In the genomic region with DNA sequence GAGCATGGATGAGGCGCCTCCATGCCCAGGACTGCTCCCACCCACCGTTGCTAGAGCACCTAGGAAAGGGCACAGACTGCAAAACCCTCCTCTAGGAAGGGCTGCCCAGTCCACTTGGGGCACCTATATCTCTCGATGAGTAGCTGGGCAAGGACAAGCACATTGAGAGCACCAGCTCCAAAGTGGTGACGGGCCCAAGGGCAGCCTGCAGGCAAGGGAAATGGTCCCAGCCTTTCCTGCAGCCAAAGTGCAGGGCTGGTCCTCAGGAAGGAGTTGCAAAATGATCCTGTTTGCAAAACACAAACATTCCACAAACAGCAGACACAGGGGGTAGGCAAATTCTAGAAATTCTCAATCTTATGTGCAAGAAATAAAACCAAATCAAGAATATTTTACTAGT, we compare ENCODE assay signal across 8 cellular contexts. TPM values are rescaled to one million over a fixed set of nuclear protein-coding genes. Genes with fewer than 3 reads are reported as not detected.
DNase-seq lines count a peak whose midpoint lies in the region; ATAC-seq, FAIRE-seq and TF ChIP-seq lines count a peak whose summit lies in the region.
"Not testable (repeated sequence)": the region's sequence is repeated elsewhere in the genome, so short reads cannot be mapped to it uniquely, and the experiment has no call there.

No MANE protein-coding gene starts in this region.

- CTCF ChIA-PET in HepG2 (lab: Yijun Ruan, JAX; ENCODE audit: low intra/inter-chr PET ratio, low total read pairs): not testable (repeated sequence)

- H3K4me3 Mint-ChIP-seq in glutamatergic neuron (ENCODE audit: unreplicated experiment): peak overlapping the region; percentile 1

- not testable (repeated sequence) for H4K91ac ChIP-seq in trophoblast cell (ENCODE audit: low read depth, low read length)

- in situ Hi-C loops in HepG2 (cut with HindIII; ENCODE audit: extremely low pct_ligation_motif_present, low pct_unique_long_range_greater_than_20kb): loop anchor here (10.0 kb wide), 1 partner anchor 157 kb away; no protein-coding TSS in a partner anchor

- not testable (repeated sequence) for TF ChIP-seq RAD21 in HepG2 (CRISPR knock-in tag; IDR thresholded peaks at IDR 0.05)

- H4K12ac ChIP-seq in trophoblast cell (ENCODE audit: low read depth, low read length): not testable (repeated sequence)

- not testable (repeated sequence) for H3K9me3 ChIP-seq in BLaER1 treated with 17β-estradiol and CSF1 and Interleukin-3, amounts not matched to agents 10 nM and 100 nM (replicated peaks in 1 of 11); OCI-LY1 (ENCODE audit: low read length); adipocyte (ENCODE audit: control insufficient read depth, low read length); HepG2 (ENCODE audit: low read length); trophoblast cell (ENCODE audit: insufficient read depth, low read depth, low read length); subcutaneous abdominal adipose tissue (ENCODE audit: control insufficient read depth in 5 of 5, low read length in 5 of 5)

- peaks cover 16 to 91% (median 80%) of the 10 kb centered on the region in 10 experiments for H3K4me1 ChIP-seq in BLaER1 treated with 17β-estradiol and CSF1 and Interleukin-3, amounts not matched to agents 10 nM and 100 nM
- H3K4me1 ChIP-seq in OCI-LY1 (ENCODE audit: insufficient read depth, low read length, severe bottlenecking) (peaks cover 94% of the 10 kb centered on the region), adipocyte (ENCODE audit: control insufficient read depth, insufficient read depth, low read length) (peaks cover 27% of the 10 kb centered on the region), HepG2 (ENCODE audit: insufficient read depth, low read length) (peaks cover 58% of the 10 kb centered on the region), trophoblast cell (ENCODE audit: control insufficient read depth in 1 of 2, insufficient read depth in 2 of 2, low read length in 2 of 2) (peaks cover 0 to 10% of the 10 kb centered on the region in 2 experiments), subcutaneous abdominal adipose tissue (ENCODE audit: control insufficient read depth in 5 of 5, insufficient read depth in 5 of 5, low read length in 5 of 5) (peaks cover 6 to 55% (median 53%) of the 10 kb centered on the region in 5 donors)

- H2AFZ ChIP-seq in OCI-LY1 (ENCODE audit: low read length); HepG2 (ENCODE audit: low read length); trophoblast cell (ENCODE audit: insufficient read depth, low read length, poor library complexity): not testable (repeated sequence)

- H3K27ac Mint-ChIP-seq in glutamatergic neuron (ENCODE audit: unreplicated experiment): not testable (repeated sequence)

- not testable (repeated sequence) for H3K9ac ChIP-seq in BLaER1 treated with 17β-estradiol and CSF1 and Interleukin-3, amounts not matched to agents 10 nM and 100 nM; OCI-LY1 (ENCODE audit: low read length); adipocyte (ENCODE audit: low read length); HepG2 (ENCODE audit: insufficient read depth, low read depth, low read length); trophoblast cell (ENCODE audit: low read length); subcutaneous abdominal adipose tissue (ENCODE audit: low read length in 5 of 5)

- not testable (repeated sequence) for H3K4ac ChIP-seq in trophoblast cell (ENCODE audit: low read depth, low read length)

- 70% methylated on average over 3 of the region's 4 CpGs for WGBS in HepG2 (ENCODE audit: low lambda C conversion rate)
- WGBS in trophoblast cell (ENCODE audit: extremely low coverage, insufficient coverage, insufficient read length): no CpG with 5 or more reads among the region's 4 CpGs

- peak; percentile 57 for FAIRE-seq in HepG2 (lab: Jason Lieb, UNC)

- TF ChIP-seq EP300 in HepG2 (IDR thresholded peaks at IDR 0.05; ENCODE audit: low read depth in 2 of 2, low read length in 2 of 2); HepG2 (CRISPR knock-in tag; IDR thresholded peaks at IDR 0.05; ENCODE audit: borderline replicate concordance): not testable (repeated sequence)

- not testable (repeated sequence) for H3K14ac ChIP-seq in trophoblast cell (ENCODE audit: low read length)

- H3K18ac ChIP-seq in trophoblast cell (ENCODE audit: low read length): not testable (repeated sequence)

- H4K8ac ChIP-seq in trophoblast cell (ENCODE audit: low read depth, low read length): not testable (repeated sequence)

- H3K9me2 ChIP-seq in OCI-LY1 (ENCODE audit: low read depth, low read length): not testable (repeated sequence)

- peaks cover 8 to 100% (median 99%) of the 10 kb centered on the region in 11 experiments; a peak in 21 of 22 replicates for H4K20me1 ChIP-seq in BLaER1 treated with 17β-estradiol and CSF1 and Interleukin-3, amounts not matched to agents 10 nM and 100 nM
- not testable (repeated sequence) for H4K20me1 ChIP-seq in OCI-LY1 (ENCODE audit: insufficient read depth, low read length); HepG2 (ENCODE audit: insufficient read depth, low read length)

- H3K79me1 ChIP-seq in trophoblast cell (ENCODE audit: low read length): not testable (repeated sequence)

- not testable (repeated sequence) for H3K36me3 ChIP-seq in BLaER1 treated with 17β-estradiol and CSF1 and Interleukin-3, amounts not matched to agents 10 nM and 100 nM; OCI-LY1 (ENCODE audit: insufficient read depth, low read length); adipocyte (ENCODE audit: control insufficient read depth, insufficient read depth, low read length, severe bottlenecking); HepG2 (replicated peaks in 1 of 2; ENCODE audit: control insufficient read depth in 1 of 2, insufficient read depth in 2 of 2, low read length in 2 of 2); trophoblast cell (ENCODE audit: control insufficient read depth in 1 of 2, insufficient read depth in 2 of 2, low read length in 2 of 2); subcutaneous abdominal adipose tissue (ENCODE audit: control insufficient read depth in 5 of 5, insufficient read depth in 5 of 5, low read length in 5 of 5)

- not testable (repeated sequence) for H2BK12ac ChIP-seq in trophoblast cell (ENCODE audit: low read length)

- not testable (repeated sequence) for H3K27ac ChIP-seq in BLaER1 treated with 17β-estradiol and CSF1 and Interleukin-3, amounts not matched to agents 10 nM and 100 nM; OCI-LY1 (ENCODE audit: low read depth, low read length, poor library complexity, severe bottlenecking); HepG2 (ENCODE audit: extremely low read length, insufficient read depth, low read length); trophoblast cell (ENCODE audit: low read depth, low read length)
- H3K27ac ChIP-seq in subcutaneous abdominal adipose tissue (ENCODE audit: low read depth, low read length): peak overlapping the region; percentile 64

- TF ChIP-seq POLR2A in HepG2 (IDR thresholded peaks at IDR 0.05; ENCODE audit: insufficient read depth in 1 of 2, low read depth in 2 of 2, low read length in 2 of 2): not testable (repeated sequence)

- DNase-seq in adipocyte (ENCODE audit: low read depth): peak; percentile 29
- not testable (repeated sequence) for DNase-seq in glutamatergic neuron; left cardiac atrium; HepG2 (ENCODE audit: low spot score); trophoblast cell

- peak overlapping the region in 8 of 11 experiments; percentile 10 to 89 (median 32); a peak in 8 of 22 replicates for H3K4me2 ChIP-seq in BLaER1 treated with 17β-estradiol and CSF1 and Interleukin-3, amounts not matched to agents 10 nM and 100 nM
- H3K4me2 ChIP-seq in OCI-LY1 (ENCODE audit: low read length) (peak overlapping the region; percentile 26; the same call in 1 of the 2 replicates), trophoblast cell (ENCODE audit: low read length) (peak overlapping the region; percentile 3)
- not testable (repeated sequence) for H3K4me2 ChIP-seq in HepG2 (ENCODE audit: low read depth, low read length)

- H3K79me2 ChIP-seq in OCI-LY1 (ENCODE audit: insufficient read depth, low read length) (peaks cover 14% of the 10 kb centered on the region; the same call in 1 of the 2 replicates), HepG2 (ENCODE audit: insufficient read depth, low read length) (peaks cover 69% of the 10 kb centered on the region)
- not testable (repeated sequence) for H3K79me2 ChIP-seq in trophoblast cell (ENCODE audit: control insufficient read depth, insufficient read depth, low read length, poor library complexity)

- ATAC-seq in left cardiac atrium: peak; percentile 9 to 60
- peak; percentile 78 for ATAC-seq in HepG2

- H3K27me3 Mint-ChIP-seq in glutamatergic neuron (ENCODE audit: unreplicated experiment): not testable (repeated sequence)

- H3K27me3 ChIP-seq in BLaER1 treated with 17β-estradiol and CSF1 and Interleukin-3, amounts not matched to agents 10 nM and 100 nM; OCI-LY1 (ENCODE audit: insufficient read depth, low read length); adipocyte (replicated peaks; ENCODE audit: control insufficient read depth, insufficient read depth, low read length); HepG2 (ENCODE audit: control insufficient read depth in 1 of 2, insufficient read depth in 2 of 2, low read length in 2 of 2); trophoblast cell (ENCODE audit: insufficient read depth, low read length); subcutaneous abdominal adipose tissue (ENCODE audit: control insufficient read depth in 5 of 5, insufficient read depth in 4 of 5, low read length in 5 of 5): not testable (repeated sequence)

- H3K9me3 Mint-ChIP-seq in glutamatergic neuron (ENCODE audit: unreplicated experiment): not testable (repeated sequence)

- not testable (repeated sequence) for H3K4me3 ChIP-seq in BLaER1 treated with 17β-estradiol and CSF1 and Interleukin-3, amounts not matched to agents 10 nM and 100 nM; OCI-LY1 (ENCODE audit: low read depth, low read length, poor library complexity, severe bottlenecking); trophoblast cell (ENCODE audit: low read depth, low read length); subcutaneous abdominal adipose tissue (ENCODE audit: low read depth in 1 of 5, low read length in 5 of 5)
- H3K4me3 ChIP-seq in adipocyte (ENCODE audit: low read length) (peak overlapping the region; percentile 46), HepG2 (replicated peaks in 1 of 3; ENCODE audit: insufficient read depth in 1 of 3, low read depth in 2 of 3, low read length in 3 of 3) (peak overlapping the region in 1 of 3 experiments; percentile 8; a peak in 1 of 6 replicates)

- H3K23ac ChIP-seq in trophoblast cell (ENCODE audit: low read length): not testable (repeated sequence)

- BruUV-seq in HepG2 (replicated peaks; lab: Mats Ljungman, UMichigan): not testable (repeated sequence)

- not testable (repeated sequence) for H2AK5ac ChIP-seq in trophoblast cell (ENCODE audit: low read length)

- not testable (repeated sequence) for TF ChIP-seq CTCF in OCI-LY1 (IDR thresholded peaks at IDR 0.05; ENCODE audit: low read length); glutamatergic neuron (IDR thresholded peaks at IDR 0.05; ENCODE audit: partially characterized antibody, unreplicated experiment); HepG2 (CRISPR knock-in tag; IDR thresholded peaks at IDR 0.05)

- not testable (repeated sequence) for H2BK5ac ChIP-seq in trophoblast cell (ENCODE audit: low read depth, low read length, poor library complexity)

- not testable (repeated sequence) for H3K36me3 Mint-ChIP-seq in glutamatergic neuron (ENCODE audit: unreplicated experiment)

- H3F3A ChIP-seq in OCI-LY1 (ENCODE audit: insufficient read depth, low read length): not testable (repeated sequence)

- intact Hi-C loops in left cardiac atrium (cut with DNase I); HepG2 (cut with micrococcal nuclease; ENCODE audit: unreplicated experiment): not testable (repeated sequence)

- POLR2A ChIA-PET in HepG2 (lab: Yijun Ruan, JAX): not testable (repeated sequence)

- H2BK120ac ChIP-seq in trophoblast cell (ENCODE audit: insufficient read depth, low read length, poor library complexity): not testable (repeated sequence)

- peaks cover 52% of the 10 kb centered on the region for H3K4me1 Mint-ChIP-seq in glutamatergic neuron (ENCODE audit: low read depth, unreplicated experiment)

RNA-seq across cellular contexts. Expression of gene MICAL3, which starts 32.4 kb away (rescaled TPM):
- total RNA-seq in glutamatergic neuron (ENCODE audit: unreplicated experiment): 132 TPM
- total RNA-seq in left cardiac atrium: 10 to 100 TPM; 54.7 to 80.1 TPM
- total RNA-seq in HepG2 (2016; rRNA removed; fragmentation: Illumina TruSeq; extraction: Trizol): 9.5 and 12.5 TPM in 2 replicates
- total RNA-seq in HepG2 (2016; cell fraction: cytosol; rRNA removed; fragmentation: Illumina TruSeq; extraction: Trizol; ENCODE audit: low read depth): 2.6 and 2.9 TPM in 2 replicates
- total RNA-seq in HepG2 (2016; cell fraction: insoluble cytoplasmic fraction; rRNA removed; fragmentation: Illumina TruSeq; extraction: Trizol): 8.6 and 11.9 TPM in 2 replicates
- total RNA-seq in HepG2 (2016; cell fraction: membrane; rRNA removed; fragmentation: Illumina TruSeq; extraction: Trizol): 4.2 and 6.1 TPM in 2 replicates
- total RNA-seq in HepG2 (2016; cell fraction: nucleus; rRNA removed; fragmentation: Illumina TruSeq; extraction: Trizol): 31.3 and 35.0 TPM in 2 replicates
- 5.3 and 5.6 TPM in 2 replicates for polyA plus RNA-seq in HepG2 (2011; rRNA removed)
- polyA plus RNA-seq in HepG2 (2011; cell fraction: cytosol; rRNA removed): 2.5 and 3.1 TPM in 2 replicates
- 32.9 and 43.0 TPM in 2 replicates for polyA plus RNA-seq in HepG2 (2011; cell fraction: nucleus; rRNA removed)
- 9.2 and 10.8 TPM in 2 replicates for polyA plus RNA-seq in HepG2 (2012)
- 0.59 and 1.1 TPM in 2 replicates for polyA plus RNA-seq in HepG2 (2016; cell fraction: cytosol; fragmentation: Illumina TruSeq; extraction: Trizol; ENCODE audit: low read depth)
- 3.5 and 3.6 TPM in 2 replicates for polyA plus RNA-seq in HepG2 (2016; cell fraction: insoluble cytoplasmic fraction; fragmentation: Illumina TruSeq; extraction: Trizol; ENCODE audit: low read depth)
- polyA plus RNA-seq in HepG2 (2016; cell fraction: membrane; fragmentation: Illumina TruSeq; extraction: Trizol; ENCODE audit: low read depth): 0.53 and 1.1 TPM in 2 replicates
- polyA plus RNA-seq in HepG2 (2016; cell fraction: nucleus; fragmentation: Illumina TruSeq; extraction: Trizol; ENCODE audit: insufficient read depth, low read depth): 34.4 and 36.4 TPM in 2 replicates
- 12.7 and 28.5 TPM in 2 replicates for polyA minus RNA-seq in HepG2 (2011; rRNA and poly(A)+ RNA removed; ENCODE audit: low replicate concordance)
- 3.7 and 4.4 TPM in 2 replicates for polyA minus RNA-seq in HepG2 (2011; cell fraction: cytosol; rRNA and poly(A)+ RNA removed)
- 28.5 and 33.0 TPM in 2 replicates for polyA minus RNA-seq in HepG2 (2011; cell fraction: nucleus; rRNA and poly(A)+ RNA removed)
- 18.1 and 20.6 TPM in 2 replicates for polyA plus RNA-seq in trophoblast cell (2013)
